Comparison of ENCODE assay signal across 1 cellular context in the genomic region with DNA sequence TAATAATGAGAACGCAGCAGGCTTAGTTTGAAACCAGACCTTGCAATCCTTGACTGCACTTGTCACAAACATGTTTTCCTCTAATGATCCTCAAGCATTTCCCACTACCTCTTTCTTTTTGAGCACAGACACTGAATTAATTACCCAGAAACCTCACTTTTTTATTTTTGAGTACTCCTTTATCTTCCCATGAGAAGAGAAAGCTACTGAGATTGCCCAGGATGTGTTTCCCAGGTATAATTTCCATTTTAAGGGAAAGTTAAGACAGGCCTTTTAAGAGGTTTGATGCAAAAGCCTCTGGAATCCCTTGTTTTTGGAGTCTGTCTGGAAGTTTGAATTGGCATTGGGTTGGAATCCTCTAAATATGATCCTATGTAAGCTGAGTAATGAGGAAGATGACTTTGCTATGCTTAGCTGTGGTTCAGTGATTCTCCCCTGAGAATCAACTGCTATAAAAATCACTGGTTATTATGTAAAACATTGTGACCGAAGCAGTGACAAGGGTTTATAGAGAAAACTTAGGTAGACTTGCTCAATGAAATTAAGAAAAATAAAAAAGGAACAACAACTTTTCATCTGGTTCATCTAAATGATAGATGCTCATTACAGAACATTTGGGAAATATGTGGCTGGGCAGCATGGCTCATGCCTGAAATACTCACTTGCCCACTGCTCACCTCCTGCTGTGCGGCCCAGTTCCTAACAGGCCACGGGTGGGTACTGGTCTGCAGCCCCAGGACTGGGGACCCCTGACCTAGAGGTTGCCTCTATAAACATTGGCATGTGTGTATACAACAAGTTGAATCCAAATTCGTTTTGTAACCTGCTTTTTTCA.
TF ChIP-seq lines count a peak whose summit lies in the region.

No MANE protein-coding gene starts in this region.

TF ChIP-seq in A549, 52 proteins besides CTCF, POLR2A, EP300 and RAD21 (continued from another document):
- TF ChIP-seq HOXA7 (CRISPR knock-in tag; IDR thresholded peaks at IDR 0.05) = no peak
